ENCODE assay signal across 10 cellular contexts in the genomic region with DNA sequence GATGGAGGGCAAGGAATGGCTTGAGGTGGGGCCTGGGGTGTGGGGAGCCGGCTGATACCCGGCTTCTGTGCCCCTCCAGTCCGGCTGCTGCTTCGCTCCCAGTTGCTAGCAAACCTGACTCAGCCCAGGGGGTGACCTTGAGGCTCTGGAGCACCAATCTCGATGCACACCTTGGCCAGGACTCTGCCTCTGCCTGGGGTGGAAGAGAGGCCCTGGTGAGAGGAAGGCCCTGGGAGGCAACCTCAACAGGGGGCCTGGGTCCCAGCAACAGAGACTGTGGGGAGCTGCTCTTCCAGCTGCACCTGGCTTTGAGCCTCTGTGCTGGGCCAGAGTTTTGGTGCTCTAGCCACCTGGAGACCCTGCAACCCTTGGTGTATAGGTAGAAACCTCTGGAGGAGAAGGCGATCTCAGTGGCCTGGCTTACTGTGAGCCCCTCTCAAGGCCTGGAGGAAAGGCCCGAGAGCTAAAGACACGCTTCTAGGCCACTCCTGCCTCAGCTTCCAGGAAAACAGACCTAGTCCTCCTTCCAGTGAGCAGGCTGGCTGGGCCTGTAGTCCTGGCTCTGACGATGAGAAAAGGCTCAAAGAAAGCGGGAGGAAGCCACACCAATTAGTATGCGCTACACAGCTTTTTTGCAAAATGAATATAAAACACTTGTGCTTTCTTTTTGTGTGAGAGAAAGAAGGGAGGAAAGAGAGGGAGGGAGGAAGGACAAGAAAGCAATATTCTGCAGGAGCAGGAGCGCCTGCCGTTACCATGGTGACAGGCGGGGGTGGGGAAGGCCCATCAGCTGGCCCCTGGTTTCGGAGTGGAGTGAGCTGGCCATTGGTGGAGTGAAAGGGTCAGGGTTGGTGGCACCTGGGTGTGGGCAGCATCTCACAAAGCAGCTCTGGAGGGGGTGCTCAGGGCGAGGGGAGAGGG. TPM values are rescaled to one million over a fixed set of nuclear protein-coding genes. Genes with fewer than 3 reads are reported as not detected.
DNase-seq lines count a peak whose midpoint lies in the region; ATAC-seq and TF ChIP-seq lines count a peak whose summit lies in the region.
"Had no signal": no experiment of that assay in that cellular context is flagged by ENCODE, and none has a peak within 500 bp of the region (broad histone marks: within the 10 kb centered on the region; RNA-seq: fewer than 3 reads in every experiment).

No MANE protein-coding gene starts in this region.

- H3K9me3 ChIP-seq in CD4-positive, alpha-beta T cell (ENCODE audit: control insufficient read depth, low read length), result no peaks in the 10 kb centered on the region
- no peaks in the 10 kb centered on the region for H3K9me3 ChIP-seq in RWPE2 (ENCODE audit: severe bottlenecking)

- POLR2A ChIA-PET in CD4-positive, alpha-beta T cell (lab: Charles Lee), result interaction anchor here (1.2 to 3.6 kb wide), 2 partner anchors 12 to 14 kb away, joined by 4 to 21 read pairs; no protein-coding TSS in a partner anchor

- no peak overlapping the region for H3K4me3 ChIP-seq in RWPE2 (ENCODE audit: severe bottlenecking)

- peak overlapping the region; percentile 0 for H3K4me3 Mint-ChIP-seq in CD4-positive, alpha-beta T cell
- H3K4me3 Mint-ChIP-seq in glutamatergic neuron (ENCODE audit: unreplicated experiment), result peak overlapping the region; percentile 71
- H3K4me3 Mint-ChIP-seq: memory B cell had no signal

- ATAC-seq in CD4-positive, alpha-beta T cell (ENCODE audit: poor library complexity), result no peak
- ATAC-seq in RWPE2 (ENCODE audit: low read depth), result no peak
- no peak for ATAC-seq in GM18498 (IDR thresholded peaks at IDR 0.05; ENCODE audit: unreplicated experiment)
- ATAC-seq: activated CD4-positive, CD25-positive, alpha-beta regulatory T cell treated with anti-CD3 and anti-CD28 coated beads, Interleukin-2, amount 50 U/mL, for 24 hours had no signal

- H3K27me3 ChIP-seq in CD4-positive, alpha-beta T cell (ENCODE audit: control insufficient read depth, insufficient read depth, low read length), result no peaks in the 10 kb centered on the region
- no peaks in the 10 kb centered on the region for H3K27me3 ChIP-seq in RWPE2 (ENCODE audit: insufficient read depth, poor library complexity, severe bottlenecking)

- H3K9me3 Mint-ChIP-seq in CD4-positive, alpha-beta T cell, result no peaks in the 10 kb centered on the region
- no peaks in the 10 kb centered on the region for H3K9me3 Mint-ChIP-seq in glutamatergic neuron (ENCODE audit: unreplicated experiment)
- H3K9me3 Mint-ChIP-seq: memory B cell had no signal

- no peak for DNase-seq in CD4-positive, alpha-beta T cell
- DNase-seq in RWPE2 (ENCODE audit: low spot score) (no peak), glutamatergic neuron (peak; percentile 66), pons (ENCODE audit: low spot score) (peak; percentile 64), MV-4-11 (lab: John Stamatoyannopoulos, UW) (no peak), NCI-H2196 treated with DMSO at 0.1 percent for 48 hours (lab: John Stamatoyannopoulos, UW; ENCODE audit: unreplicated experiment) (no peak)
- DNase-seq in activated CD4-positive, CD25-positive, alpha-beta regulatory T cell (lab: John Stamatoyannopoulos, UW), result no peak

- H3K27me3 Mint-ChIP-seq in CD4-positive, alpha-beta T cell, result no peaks in the 10 kb centered on the region
- peaks cover 16% of the 10 kb centered on the region for H3K27me3 Mint-ChIP-seq in glutamatergic neuron (ENCODE audit: unreplicated experiment)
- H3K27me3 Mint-ChIP-seq: memory B cell had no signal

- H3K27ac Mint-ChIP-seq in CD4-positive, alpha-beta T cell, result peak overlapping the region; percentile 91
- peak overlapping the region; percentile 68 for H3K27ac Mint-ChIP-seq in glutamatergic neuron (ENCODE audit: unreplicated experiment)

- H3K4me1 ChIP-seq in RWPE2 (ENCODE audit: insufficient read depth, poor library complexity, severe bottlenecking), result peaks cover 44% of the 10 kb centered on the region

- H3K27ac ChIP-seq in CD4-positive, alpha-beta T cell (ENCODE audit: low read depth, low read length), result no peak overlapping the region
- H3K27ac ChIP-seq in RWPE2 (ENCODE audit: poor library complexity, severe bottlenecking), result peak overlapping the region; percentile 85

- no peaks in the 10 kb centered on the region for H3K36me3 ChIP-seq in RWPE2 (ENCODE audit: low read depth)

- TF ChIP-seq CTCF in CD4-positive, alpha-beta T cell (IDR thresholded peaks at IDR 0.05), result no peak
- TF ChIP-seq CTCF in RWPE2 (IDR thresholded peaks at IDR 0.05; ENCODE audit: poor library complexity, severe bottlenecking) (no peak), glutamatergic neuron (IDR thresholded peaks at IDR 0.05; ENCODE audit: partially characterized antibody, unreplicated experiment) (no peak)

- CTCF ChIA-PET in CD4-positive, alpha-beta T cell (lab: Charles Lee), result no interaction called here

- H3K36me3 Mint-ChIP-seq in CD4-positive, alpha-beta T cell (ENCODE audit: low read depth), result peaks cover 45% of the 10 kb centered on the region
- H3K36me3 Mint-ChIP-seq in glutamatergic neuron (ENCODE audit: unreplicated experiment), result no peaks in the 10 kb centered on the region

- intact Hi-C loops in CD4-positive, alpha-beta T cell (cut with DNase I, micrococcal nuclease), result no loop called here

- H3K4me1 Mint-ChIP-seq in CD4-positive, alpha-beta T cell (ENCODE audit: low read depth), result peaks cover 61% of the 10 kb centered on the region
- peaks cover 17% of the 10 kb centered on the region for H3K4me1 Mint-ChIP-seq in glutamatergic neuron (ENCODE audit: low read depth, unreplicated experiment)

RNA-seq across cellular contexts. Expression of a gene that starts 51.0 kb away (rescaled TPM):
- 10 to 100 TPM; 23.0 to 23.6 TPM for total RNA-seq in CD4-positive, alpha-beta T cell
- total RNA-seq in glutamatergic neuron (ENCODE audit: unreplicated experiment), result 50.2 TPM

Comparison
In these comparisons a context has a peak if more than half of its experiments do, and no peak if none do; other contexts are left out.
1. DNase-seq: peak in glutamatergic neuron (single experiment) and pons (single experiment); none in CD4-positive, alpha-beta T cell (0 of 10), RWPE2 (single experiment), MV-4-11 (single experiment), activated CD4-positive, CD25-positive, alpha-beta regulatory T cell (0 of 4) and NCI-H2196 treated with DMSO at 0.1 percent for 48 hours (single experiment).